ENCODE assay signal across 28 cellular contexts in the genomic region with DNA sequence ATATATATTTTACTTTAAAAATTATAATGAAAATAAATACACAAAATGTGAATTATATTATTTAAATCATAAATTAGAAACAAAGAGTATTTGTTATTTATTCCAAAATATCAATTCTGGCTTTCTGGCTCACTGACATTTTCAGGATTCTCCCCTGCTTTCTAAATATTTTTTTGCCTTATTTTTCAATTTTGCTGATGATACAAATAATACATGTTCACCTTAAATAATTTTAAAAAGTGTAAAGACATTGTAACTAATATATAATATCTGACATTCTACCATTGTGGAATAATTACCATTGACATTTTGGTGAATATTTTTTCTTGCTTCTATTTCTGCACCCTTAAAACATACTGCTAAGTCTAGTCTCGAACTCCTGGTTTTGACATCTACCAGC.
"Had no signal": no experiment of that assay in that cellular context is flagged by ENCODE, and none has a peak within 500 bp of the region (broad histone marks: within the 10 kb centered on the region; RNA-seq: fewer than 3 reads in every experiment).

No MANE protein-coding gene starts in this region.

- H3K4me3 ChIP-seq: body of pancreas, esophagus squamous epithelium, gastroesophageal sphincter, heart right ventricle had no signal

- FAIRE-seq: colon, endothelial cell of umbilical vein had no signal

- ATAC-seq: activated CD4-positive, alpha-beta T cell treated with anti-CD3 and anti-CD28 coated beads for 36 hours; activated T-cell treated with anti-CD3 and anti-CD28 coated beads, Interleukin-2, amount 50 U/mL, for 4 hours; body of pancreas; effector memory CD8-positive, alpha-beta T cell; gastroesophageal sphincter; heart right ventricle had no signal

- H3K4me1 ChIP-seq: body of pancreas, esophagus squamous epithelium, gastroesophageal sphincter had no signal

- H3K36me3 ChIP-seq: esophagus squamous epithelium, gastroesophageal sphincter, heart right ventricle had no signal

- DNase-seq: activated CD4-positive, alpha-beta memory T cell treated with anti-CD3 and anti-CD28 coated beads, Interleukin-2, amount 10 ng/mL, durations not matched to agents 7 days and 5 days; activated CD4-positive, alpha-beta T cell treated with anti-CD3 and anti-CD28 coated beads for 36 hours; activated CD4-positive, alpha-beta T cell treated with anti-CD3 and anti-CD28 coated beads, Interleukin-2, amount 10 ng/mL, durations not matched to agents 24 days and 14 days; activated CD4-positive, CD25-positive, alpha-beta regulatory T cell; activated CD4-positive, CD25-positive, alpha-beta regulatory T cell treated with anti-CD3 and anti-CD28 coated beads, Interleukin-2, amount 50 U/mL, for 72 hours; activated CD8-positive, alpha-beta memory T cell treated with anti-CD3 and anti-CD28 coated beads, Interleukin-2, amount 50 U/mL, for 48 hours; activated effector memory CD4-positive, alpha-beta T cell treated with Interleukin-2 at 50 U/mL for 16 hours; activated gamma-delta T cell treated with Interleukin-2 at 50 U/mL for 16 hours; activated naive CD4-positive, alpha-beta T cell treated with anti-CD3 and anti-CD28 coated beads, Interleukin-2, amount 50 U/mL, for 16 hours; activated naive CD4-positive, alpha-beta T cell treated with Interleukin-2 at 50 U/mL for 16 hours; activated T-cell treated with anti-CD3 and anti-CD28 coated beads for 4 hours; activated T-cell treated with anti-CD3 and anti-CD28 coated beads, Interleukin-2, amount 50 U/mL, for 4 hours; amniotic stem cell; aorta; body of pancreas; caudate nucleus; cortex of kidney; dermis blood vessel endothelial cell; effector CD4-positive, alpha-beta T cell; effector memory CD8-positive, alpha-beta T cell; esophagus squamous epithelium; foreskin melanocyte; heart right ventricle; T-helper 2 cell had no signal

- H3K9me3 ChIP-seq: body of pancreas, esophagus squamous epithelium, gastroesophageal sphincter had no signal

- H3K27me3 ChIP-seq: body of pancreas, gastroesophageal sphincter, heart right ventricle had no signal

- H3K27ac ChIP-seq: body of pancreas, epithelial cell of prostate, esophagus squamous epithelium, gastroesophageal sphincter, heart right ventricle had no signal
